Comparison of ENCODE assay signal across 17 cellular contexts in genomic region chr18:44464401-44465185, GRCh38.
A peak's percentile ranks its signal among the peaks of the same experiment; 100 is the strongest.
DNase-seq lines count a peak whose midpoint lies in the region; ATAC-seq and TF ChIP-seq lines count a peak whose summit lies in the region.
"Had no signal": no experiment of that assay in that cellular context is flagged by ENCODE, and none has a peak within 500 bp of the region (broad histone marks: within the 10 kb centered on the region; RNA-seq: fewer than 3 reads in every experiment).

No MANE protein-coding gene starts in this region.

- CTCF ChIA-PET in RWPE1 (lab: Yijun Ruan, JAX), result no interaction called here

- H3K27ac ChIP-seq in gastroesophageal sphincter (peak overlapping the region in 1 of 4 donors; percentile 13), RWPE1 (no peak overlapping the region), stomach (no peak overlapping the region)
- H3K27ac ChIP-seq: BLaER1, hepatocyte, PC-9 had no signal

- TF ChIP-seq EP300 in gastroesophageal sphincter (IDR thresholded peaks at IDR 0.05), result no peak
- no peak for TF ChIP-seq EP300 in stomach (IDR thresholded peaks at IDR 0.05)

- H3K4me1 ChIP-seq in gastroesophageal sphincter, result peaks cover 0 to 33% (median 3%) of the 10 kb centered on the region in 3 donors
- peaks cover 0 to 4% (median 0%) of the 10 kb centered on the region in 4 donors for H3K4me1 ChIP-seq in stomach
- H3K4me1 ChIP-seq: BLaER1 had no signal

- POLR2A ChIA-PET in RWPE1 (lab: Yijun Ruan, JAX; ENCODE audit: low non-redundant PET), result no interaction called here

- TF ChIP-seq POLR2A in gastroesophageal sphincter (IDR thresholded peaks at IDR 0.05) (no peak), stomach (IDR thresholded peaks at IDR 0.05) (no peak)

- 24 to 28% methylated on average over 4 of the region's 4 CpGs for WGBS in gastroesophageal sphincter (ENCODE audit: low coverage in 1 of 2), 2 donors
- 43 to 51% (median 51%) methylated on average over 4 of the region's 4 CpGs for WGBS in stomach, 5 donors

- intact Hi-C loops in sciatic nerve (cut with DNase I) (no loop called here), stomach (cut with DNase I; ENCODE audit: low total_unique reads) (no loop called here)

- ATAC-seq in gastroesophageal sphincter, result peak; percentile 74
- ATAC-seq in sciatic nerve, result peak; percentile 85
- ATAC-seq: left colon; stimulated activated effector memory CD8-positive, alpha-beta T cell treated with anti-CD3 and anti-CD28 coated beads, Interleukin-12 subunit alpha, Interleukin-12 subunit beta, amount 100 ng/mL, for 72 hours had no signal

- H3K36me3 ChIP-seq in gastroesophageal sphincter, result no peaks in the 10 kb centered on the region
- H3K36me3 ChIP-seq in stomach, result no peaks in the 10 kb centered on the region
- H3K36me3 ChIP-seq: BLaER1 had no signal

- H3K4me3 ChIP-seq in gastroesophageal sphincter, result no peak overlapping the region
- no peak overlapping the region for H3K4me3 ChIP-seq in stomach
- H3K4me3 ChIP-seq: BLaER1, hepatocyte, PC-9 had no signal

- no peaks in the 10 kb centered on the region for H3K27me3 ChIP-seq in gastroesophageal sphincter
- no peaks in the 10 kb centered on the region for H3K27me3 ChIP-seq in stomach
- H3K27me3 ChIP-seq: BLaER1, hepatocyte had no signal

- peak; percentile 10 for DNase-seq in GM04504 (ENCODE audit: low read depth)
- peak; percentile 81 for DNase-seq in astrocyte of the hippocampus (ENCODE audit: low read depth, low spot score)
- DNase-seq in sciatic nerve (ENCODE audit: low spot score), result no peak
- no peak for DNase-seq in RWPE1 (ENCODE audit: low spot score)
- no peak for DNase-seq in activated naive CD4-positive, alpha-beta T cell (lab: John Stamatoyannopoulos, UW)
- no peak for DNase-seq in NCI-H2107 treated with DMSO at 0.1 percent for 48 hours (lab: John Stamatoyannopoulos, UW; ENCODE audit: unreplicated experiment)
- DNase-seq in stomach, result no peak
- DNase-seq: activated CD4-positive, CD25-positive, alpha-beta regulatory T cell; DND-41; left colon; MM.1S; NCI-H2029 had no signal

- TF ChIP-seq CTCF in gastroesophageal sphincter (IDR thresholded peaks at IDR 0.05) (no peak), RWPE1 (conservative IDR thresholded peaks at IDR 0.05; ENCODE audit: low read depth) (no peak), stomach (IDR thresholded peaks at IDR 0.05) (no peak)

- H3K9me3 ChIP-seq in gastroesophageal sphincter (no peaks in the 10 kb centered on the region), stomach (no peaks in the 10 kb centered on the region)
- H3K9me3 ChIP-seq: BLaER1 had no signal

Comparison
In these comparisons a context has a peak if more than half of its experiments do, and no peak if none do; other contexts are left out.
1. DNase-seq: peak in GM04504 (single experiment) and astrocyte of the hippocampus (single experiment); none in sciatic nerve (single experiment), RWPE1 (single experiment), activated naive CD4-positive, alpha-beta T cell (0 of 4), NCI-H2107 treated with DMSO at 0.1 percent for 48 hours (single experiment) and stomach (single experiment).